In the genomic region with DNA sequence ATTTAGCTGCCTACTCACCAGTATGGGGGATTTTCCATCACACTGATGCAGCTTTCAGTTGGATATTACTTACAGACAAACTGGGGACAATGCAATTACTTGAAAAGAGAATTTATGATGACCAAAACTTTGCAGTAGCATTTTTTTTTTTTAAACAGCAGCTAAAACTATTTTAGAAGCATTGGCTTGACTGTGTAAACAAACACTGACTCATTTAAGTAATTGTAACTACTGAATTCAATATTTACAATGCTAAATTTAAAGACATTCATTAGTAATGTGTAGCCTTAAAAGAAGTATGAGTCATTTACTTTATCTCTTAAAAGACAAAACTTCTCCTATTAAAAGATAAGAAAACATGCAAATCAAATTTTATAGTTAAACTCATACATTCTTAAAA, we compare ENCODE assay signal across 15 cellular contexts.
"Had no signal": no experiment of that assay in that cellular context is flagged by ENCODE, and none has a peak within 500 bp of the region (broad histone marks: within the 10 kb centered on the region; RNA-seq: fewer than 3 reads in every experiment).

No MANE protein-coding gene starts in this region.

- FAIRE-seq: islet of Langerhans, urothelium cell line had no signal

- DNase-seq: activated CD4-positive, alpha-beta memory T cell treated with anti-CD3 and anti-CD28 coated beads for 36 hours; activated naive CD8-positive, alpha-beta T cell treated with anti-CD3 and anti-CD28 coated beads, Interleukin-2, amount 10 ng/mL, durations not matched to agents 7 days and 5 days; activated T-cell treated with anti-CD3 and anti-CD28 coated beads, Interleukin-2, amount 50 U/mL, for 72 hours; aorta; esophagus squamous epithelium; foreskin melanocyte; head of caudate nucleus; nephron progenitor cell; stimulated activated CD4-positive, alpha-beta T cell treated with anti-CD3 and anti-CD28 coated beads, Interleukin-15, amount 100 ng/mL, for 24 hours; stimulated activated CD4-positive, alpha-beta T cell treated with anti-CD3 and anti-CD28 coated beads, Interleukin-4, amount 100 ng/mL, for 24 hours; T-helper 9 cell had no signal

- H3K4me1 Mint-ChIP-seq: activated naive CD8-positive, alpha-beta T cell treated with anti-CD3 and anti-CD28 coated beads, Interleukin-2, amount 10 ng/mL, durations not matched to agents 7 days and 5 days; memory B cell; nephron progenitor cell had no signal

- H3K27ac ChIP-seq: esophagus squamous epithelium had no signal

- ATAC-seq: activated T-cell treated with anti-CD3 and anti-CD28 coated beads, Interleukin-2, amount 50 U/mL, for 72 hours; left lobe of liver had no signal

- H3K27ac Mint-ChIP-seq: activated CD4-positive, alpha-beta memory T cell treated with anti-CD3 and anti-CD28 coated beads for 36 hours; activated naive CD8-positive, alpha-beta T cell treated with anti-CD3 and anti-CD28 coated beads, Interleukin-2, amount 10 ng/mL, durations not matched to agents 7 days and 5 days; activated T-cell treated with anti-CD3 and anti-CD28 coated beads, Interleukin-2, amount 50 U/mL, for 72 hours; memory B cell; nephron progenitor cell had no signal

- H3K4me3 Mint-ChIP-seq: activated CD4-positive, alpha-beta memory T cell treated with anti-CD3 and anti-CD28 coated beads for 36 hours; activated naive CD8-positive, alpha-beta T cell treated with anti-CD3 and anti-CD28 coated beads, Interleukin-2, amount 10 ng/mL, durations not matched to agents 7 days and 5 days; activated T-cell treated with anti-CD3 and anti-CD28 coated beads, Interleukin-2, amount 50 U/mL, for 72 hours; memory B cell; nephron progenitor cell had no signal

- H3K27me3 Mint-ChIP-seq: activated CD4-positive, alpha-beta memory T cell treated with anti-CD3 and anti-CD28 coated beads for 36 hours; activated naive CD8-positive, alpha-beta T cell treated with anti-CD3 and anti-CD28 coated beads, Interleukin-2, amount 10 ng/mL, durations not matched to agents 7 days and 5 days; memory B cell had no signal

- H3K9me3 Mint-ChIP-seq: activated CD4-positive, alpha-beta memory T cell treated with anti-CD3 and anti-CD28 coated beads for 36 hours; activated naive CD8-positive, alpha-beta T cell treated with anti-CD3 and anti-CD28 coated beads, Interleukin-2, amount 10 ng/mL, durations not matched to agents 7 days and 5 days; memory B cell; nephron progenitor cell had no signal

- H3K4me1 ChIP-seq: esophagus squamous epithelium had no signal

- H3K27me3 ChIP-seq: esophagus squamous epithelium had no signal

- H3K4me3 ChIP-seq: esophagus squamous epithelium had no signal

- H3K9me3 ChIP-seq: esophagus squamous epithelium had no signal

- H3K36me3 ChIP-seq: esophagus squamous epithelium had no signal
